In genomic region chr4:7944568-7945220, GRCh38 we compare ENCODE assay signal across 11 cellular contexts.
"Had no signal": no experiment of that assay in that cellular context is flagged by ENCODE, and none has a peak within 500 bp of the region (broad histone marks: within the 10 kb centered on the region; RNA-seq: fewer than 3 reads in every experiment).

No MANE protein-coding gene starts in this region.

- ATAC-seq: activated T-helper 17 cell treated with anti-CD3 and anti-CD28 coated beads, Interleukin-2, amount 50 U/mL, for 72 hours; gastrocnemius medialis; mucosa of descending colon; naive thymus-derived CD8-positive, alpha-beta T cell had no signal

- DNase-seq: activated CD4-positive, alpha-beta T cell treated with anti-CD3 and anti-CD28 coated beads for 4 hours; activated naive CD4-positive, alpha-beta T cell treated with anti-CD3 and anti-CD28 coated beads for 36 hours; central memory CD4-positive, alpha-beta T cell; effector memory CD4-positive, alpha-beta T cell; gastrocnemius medialis; mucosa of descending colon; naive thymus-derived CD8-positive, alpha-beta T cell; nucleus accumbens; stimulated activated CD4-positive, alpha-beta T cell treated with anti-CD3 and anti-CD28 coated beads, Interleukin-4, amount 100 ng/mL, for 24 hours had no signal

- H3K9me3 Mint-ChIP-seq: activated naive CD4-positive, alpha-beta T cell treated with anti-CD3 and anti-CD28 coated beads for 36 hours; activated T-helper 17 cell treated with anti-CD3 and anti-CD28 coated beads, Interleukin-2, amount 50 U/mL, for 72 hours; naive thymus-derived CD8-positive, alpha-beta T cell; T-helper 1 cell treated with Interleukin-12 subunit alpha and Interleukin-12 subunit beta and Interleukin-4 antibody, amounts not matched to agents 30 μg/mL and 1 μg/mL, for 36 hours had no signal

- H3K4me1 ChIP-seq: gastrocnemius medialis had no signal

- H3K27ac Mint-ChIP-seq: activated naive CD4-positive, alpha-beta T cell treated with anti-CD3 and anti-CD28 coated beads for 36 hours; activated T-helper 17 cell treated with anti-CD3 and anti-CD28 coated beads, Interleukin-2, amount 50 U/mL, for 72 hours; T-helper 1 cell treated with Interleukin-12 subunit alpha and Interleukin-12 subunit beta and Interleukin-4 antibody, amounts not matched to agents 30 μg/mL and 1 μg/mL, for 36 hours had no signal

- H3K36me3 Mint-ChIP-seq: naive thymus-derived CD8-positive, alpha-beta T cell had no signal

- H3K27me3 ChIP-seq: gastrocnemius medialis had no signal

- H3K27ac ChIP-seq: gastrocnemius medialis had no signal

- H3K4me3 Mint-ChIP-seq: activated naive CD4-positive, alpha-beta T cell treated with anti-CD3 and anti-CD28 coated beads for 36 hours; activated T-helper 17 cell treated with anti-CD3 and anti-CD28 coated beads, Interleukin-2, amount 50 U/mL, for 72 hours; naive thymus-derived CD8-positive, alpha-beta T cell; T-helper 1 cell treated with Interleukin-12 subunit alpha and Interleukin-12 subunit beta and Interleukin-4 antibody, amounts not matched to agents 30 μg/mL and 1 μg/mL, for 36 hours had no signal

- H3K4me3 ChIP-seq: gastrocnemius medialis, mucosa of descending colon had no signal

- H3K9me3 ChIP-seq: gastrocnemius medialis, mucosa of descending colon had no signal

- H3K36me3 ChIP-seq: gastrocnemius medialis had no signal
